In genomic region chr13:114118086-114118762, GRCh38 we compare ENCODE assay signal across 8 cellular contexts. TPM values are rescaled to one million over a fixed set of nuclear protein-coding genes. Genes with fewer than 3 reads are reported as not detected.
A peak's percentile ranks its signal among the peaks of the same experiment; 100 is the strongest.
DNase-seq lines count a peak whose midpoint lies in the region; TF ChIP-seq lines count a peak whose summit lies in the region.

No MANE protein-coding gene starts in this region.

- H2AFZ ChIP-seq in mesenchymal stem cell (ENCODE audit: low read depth, low read length): no peak overlapping the region

- H4K91ac ChIP-seq in mesenchymal stem cell (ENCODE audit: low read length): peak overlapping the region; percentile 100

- peaks cover 43% of the 10 kb centered on the region for H3K4me1 ChIP-seq in adipocyte (ENCODE audit: control insufficient read depth, insufficient read depth, low read length)
- peaks cover 62% of the 10 kb centered on the region for H3K4me1 ChIP-seq in mesenchymal stem cell (ENCODE audit: control insufficient read depth, insufficient read depth, low read depth, low read length)
- peaks cover 21 to 62% (median 51%) of the 10 kb centered on the region in 4 donors for H3K4me1 ChIP-seq in transverse colon

- in situ Hi-C loops in transverse colon (cut with MboI; ENCODE audit: low pct_ligation_motif_present in 1 of 4, low pct_unique_long_range_greater_than_20kb in 1 of 4, low sequenced_read_pairs in 3 of 4): no loop called here

- peak overlapping the region; percentile 79 for H3K9ac ChIP-seq in adipocyte (ENCODE audit: low read length)
- peak overlapping the region; percentile 84 for H3K9ac ChIP-seq in mesenchymal stem cell (ENCODE audit: low read length)

- H2BK120ac ChIP-seq in mesenchymal stem cell (ENCODE audit: low read depth, low read length): peak overlapping the region; percentile 99

- H2BK15ac ChIP-seq in mesenchymal stem cell (ENCODE audit: low read depth, poor library complexity, severe bottlenecking): no peak overlapping the region

- no peaks in the 10 kb centered on the region for H3K36me3 ChIP-seq in adipocyte (ENCODE audit: control insufficient read depth, insufficient read depth, low read length, severe bottlenecking)
- peaks cover 12 to 37% of the 10 kb centered on the region in 2 experiments for H3K36me3 ChIP-seq in mesenchymal stem cell (ENCODE audit: control insufficient read depth in 1 of 2, insufficient read depth in 2 of 2, low read depth in 1 of 2, low read length in 2 of 2)
- H3K36me3 ChIP-seq in transverse colon: no peaks in the 10 kb centered on the region

- TF ChIP-seq EP300 in transverse colon (IDR thresholded peaks at IDR 0.05; ENCODE audit: low read depth): no peak

- peak overlapping the region; percentile 97 for H2BK5ac ChIP-seq in mesenchymal stem cell (ENCODE audit: low read depth, low read length, poor library complexity, severe bottlenecking)

- H3K4me3 ChIP-seq in adipocyte (ENCODE audit: low read length) (peak overlapping the region; percentile 61), mesenchymal stem cell (ENCODE audit: insufficient read depth in 1 of 2, low read depth in 1 of 2, low read length in 2 of 2) (peak overlapping the region; percentile 21 to 47), transverse colon (no peak overlapping the region)

- no peaks in the 10 kb centered on the region for H3K9me3 Mint-ChIP-seq in activated naive CD4-positive, alpha-beta T cell treated with anti-CD3 and anti-CD28 coated beads, Interleukin-2, amount 10 ng/mL, durations not matched to agents 7 days and 5 days

- peaks cover 58% of the 10 kb centered on the region for H3K36me3 Mint-ChIP-seq in activated naive CD4-positive, alpha-beta T cell treated with anti-CD3 and anti-CD28 coated beads, Interleukin-2, amount 10 ng/mL, durations not matched to agents 7 days and 5 days

- peak overlapping the region; percentile 86 to 90 for H2BK12ac ChIP-seq in mesenchymal stem cell (ENCODE audit: low read length in 2 of 2)

- H4K8ac ChIP-seq in mesenchymal stem cell (ENCODE audit: low read length): peak overlapping the region; percentile 88

- CTCF ChIA-PET in activated naive CD4-positive, alpha-beta T cell treated with anti-CD3 and anti-CD28 coated beads, Interleukin-2, amount 10 ng/mL, durations not matched to agents 7 days and 5 days (lab: Charles Lee): no interaction called here

- TF ChIP-seq CTCF in transverse colon (IDR thresholded peaks at IDR 0.05): no peak

- peaks cover 71% of the 10 kb centered on the region for H3K4me1 Mint-ChIP-seq in activated naive CD4-positive, alpha-beta T cell treated with anti-CD3 and anti-CD28 coated beads, Interleukin-2, amount 10 ng/mL, durations not matched to agents 7 days and 5 days

- H3K9me3 ChIP-seq in adipocyte (ENCODE audit: control insufficient read depth, low read length): no peaks in the 10 kb centered on the region
- no peaks in the 10 kb centered on the region for H3K9me3 ChIP-seq in mesenchymal stem cell (ENCODE audit: control insufficient read depth, low read length)
- H3K9me3 ChIP-seq in transverse colon: no peaks in the 10 kb centered on the region

- H3K27me3 Mint-ChIP-seq in activated naive CD4-positive, alpha-beta T cell treated with anti-CD3 and anti-CD28 coated beads, Interleukin-2, amount 10 ng/mL, durations not matched to agents 7 days and 5 days: no peaks in the 10 kb centered on the region

- H3K27ac ChIP-seq in mesenchymal stem cell (ENCODE audit: low read length, poor library complexity, severe bottlenecking) (peak overlapping the region; percentile 100), transverse colon (peak overlapping the region; percentile 74 to 83 (median 76)), caudate nucleus (ENCODE audit: low read depth, low read length) (no peak overlapping the region)

- H3K4me3 Mint-ChIP-seq in activated naive CD4-positive, alpha-beta T cell treated with anti-CD3 and anti-CD28 coated beads, Interleukin-2, amount 10 ng/mL, durations not matched to agents 7 days and 5 days: no peak overlapping the region

- peak overlapping the region; percentile 87 for H2AK5ac ChIP-seq in mesenchymal stem cell (ENCODE audit: low read length, severe bottlenecking)

- peak overlapping the region; percentile 82 to 92 for H3K4ac ChIP-seq in mesenchymal stem cell (ENCODE audit: low read depth in 1 of 2, low read length in 2 of 2)

- no peak for DNase-seq in activated naive CD4-positive, alpha-beta T cell treated with anti-CD3 and anti-CD28 coated beads, Interleukin-2, amount 10 ng/mL, durations not matched to agents 7 days and 5 days
- no peak for DNase-seq in activated naive CD4-positive, alpha-beta T cell treated with anti-CD3 and anti-CD28 coated beads, Interleukin-2, amount 50 U/mL, for 16 hours
- DNase-seq in adipocyte (ENCODE audit: low read depth) (peak; percentile 44), mesenchymal stem cell (peak; percentile 39), transverse colon (no peak), NCI-H526 treated with DMSO at 0.1 percent for 48 hours (lab: John Stamatoyannopoulos, UW) (no peak), iPS-NIHi11 (ENCODE audit: low spot score) (no peak), caudate nucleus (lab: John Stamatoyannopoulos, UW) (no peak)

- no peak for TF ChIP-seq POLR2A in transverse colon (IDR thresholded peaks at IDR 0.05)

- H3K27me3 ChIP-seq in adipocyte (replicated peaks; ENCODE audit: control insufficient read depth, insufficient read depth, low read length) (no peaks in the 10 kb centered on the region), mesenchymal stem cell (ENCODE audit: control insufficient read depth in 1 of 2, insufficient read depth in 1 of 2, low read length in 2 of 2) (no peaks in the 10 kb centered on the region), transverse colon (no peaks in the 10 kb centered on the region)

- H3K27ac Mint-ChIP-seq in activated naive CD4-positive, alpha-beta T cell treated with anti-CD3 and anti-CD28 coated beads, Interleukin-2, amount 10 ng/mL, durations not matched to agents 7 days and 5 days: peak overlapping the region; percentile 80

- peak overlapping the region; percentile 95 to 100 for H3K18ac ChIP-seq in mesenchymal stem cell (ENCODE audit: low read depth in 1 of 2, low read length in 2 of 2)

- no peak overlapping the region for H3K14ac ChIP-seq in mesenchymal stem cell (ENCODE audit: low read length in 2 of 2)

- H3K79me1 ChIP-seq in mesenchymal stem cell (replicated peaks; ENCODE audit: low read length, poor library complexity, severe bottlenecking): no peaks in the 10 kb centered on the region

- H3K23ac ChIP-seq in mesenchymal stem cell (ENCODE audit: low read length in 2 of 2): no peak overlapping the region

- peak overlapping the region; percentile 50 for H3K4me2 ChIP-seq in mesenchymal stem cell (ENCODE audit: low read length, poor library complexity, severe bottlenecking)

- intact Hi-C loops in transverse colon (cut with DNase I; ENCODE audit: low total_unique reads): no loop called here

- WGBS in mesenchymal stem cell: 28% methylated on average over 9 of the region's 11 CpGs
- 41 to 42% methylated on average over 8 to 11 of the region's 11 CpGs for WGBS in transverse colon (ENCODE audit: low coverage in 1 of 2), 2 donors

RNA-seq across cellular contexts. Expression of gene RASA3, which starts 14.2 kb away (rescaled TPM):
- 44.2 TPM for polyA plus RNA-seq in mesenchymal stem cell (2013, experiment 1 of 2)
- 43.9 TPM for polyA plus RNA-seq in mesenchymal stem cell (2013, experiment 2 of 2)
- 10 to 100 TPM in 1 of 4 donors, 1 to 10 TPM in 3; 4.4 to 15.6 (median 8.5) TPM for total RNA-seq in transverse colon

Comparison
In these comparisons a context has a peak if more than half of its experiments do, and no peak if none do; other contexts are left out.
1. DNase-seq: peak in adipocyte (single experiment) and mesenchymal stem cell (single experiment); none in activated naive CD4-positive, alpha-beta T cell treated with anti-CD3 and anti-CD28 coated beads, Interleukin-2, amount 10 ng/mL, durations not matched to agents 7 days and 5 days (single experiment), activated naive CD4-positive, alpha-beta T cell treated with anti-CD3 and anti-CD28 coated beads, Interleukin-2, amount 50 U/mL, for 16 hours (single experiment), transverse colon (single experiment), NCI-H526 treated with DMSO at 0.1 percent for 48 hours (single experiment), iPS-NIHi11 (single experiment) and caudate nucleus (0 of 61).
2. H3K4me3 ChIP-seq: peak in adipocyte (single experiment) and mesenchymal stem cell (2 of 2); none in transverse colon (0 of 4).